In genomic region chr11:21476588-21476987, GRCh38 we compare ENCODE assay signal across 2 cellular contexts.
TF ChIP-seq lines count a peak whose summit lies in the region.

No MANE protein-coding gene starts in this region.

TF ChIP-seq in GM23338, 12 proteins besides CTCF, POLR2A, EP300 and RAD21:
- TF ChIP-seq ZNF331 (CRISPR knock-in tag; IDR thresholded peaks at IDR 0.05; ENCODE audit: low read depth) (no peak), POLR2AphosphoS5 (IDR thresholded peaks at IDR 0.05; ENCODE audit: low read depth) (no peak), EZH2phosphoT487 (IDR thresholded peaks at IDR 0.05; ENCODE audit: unreplicated experiment) (no peak), NANOG (IDR thresholded peaks at IDR 0.05; ENCODE audit: borderline replicate concordance) (no peak), ETS1 (IDR thresholded peaks at IDR 0.05) (no peak), ZNF114 (CRISPR knock-in tag; IDR thresholded peaks at IDR 0.05) (no peak)

TF ChIP-seq in GM12878, 131 proteins besides CTCF, POLR2A, EP300 and RAD21:
- no peak for TF ChIP-seq YBX1 (IDR thresholded peaks at IDR 0.05)
- TF ChIP-seq CREM (IDR thresholded peaks at IDR 0.05; ENCODE audit: low read depth): no peak
- TF ChIP-seq ATF3 (IDR thresholded peaks at IDR 0.05; ENCODE audit: borderline replicate concordance, extremely low read depth, low read depth, low read length): no peak
- no peak for TF ChIP-seq BHLHE40 (IDR thresholded peaks at IDR 0.05; ENCODE audit: borderline replicate concordance in 1 of 2, low read depth in 2 of 2, low read length in 1 of 2)
- no peak for TF ChIP-seq SRF (IDR thresholded peaks at IDR 0.05; ENCODE audit: low read depth in 2 of 2, low read length in 2 of 2)
- TF ChIP-seq SUZ12 (IDR thresholded peaks at IDR 0.05; ENCODE audit: unreplicated experiment): no peak
- no peak for TF ChIP-seq RUNX3 (IDR thresholded peaks at IDR 0.05; ENCODE audit: low read length)
- no peak for TF ChIP-seq TARDBP (IDR thresholded peaks at IDR 0.05; ENCODE audit: borderline replicate concordance)
- TF ChIP-seq ZNF207 (IDR thresholded peaks at IDR 0.05; ENCODE audit: borderline replicate concordance): no peak
- TF ChIP-seq IRF3 (IDR thresholded peaks at IDR 0.05): no peak
